21 cellular contexts compared by ENCODE assay signal in the genomic region with DNA sequence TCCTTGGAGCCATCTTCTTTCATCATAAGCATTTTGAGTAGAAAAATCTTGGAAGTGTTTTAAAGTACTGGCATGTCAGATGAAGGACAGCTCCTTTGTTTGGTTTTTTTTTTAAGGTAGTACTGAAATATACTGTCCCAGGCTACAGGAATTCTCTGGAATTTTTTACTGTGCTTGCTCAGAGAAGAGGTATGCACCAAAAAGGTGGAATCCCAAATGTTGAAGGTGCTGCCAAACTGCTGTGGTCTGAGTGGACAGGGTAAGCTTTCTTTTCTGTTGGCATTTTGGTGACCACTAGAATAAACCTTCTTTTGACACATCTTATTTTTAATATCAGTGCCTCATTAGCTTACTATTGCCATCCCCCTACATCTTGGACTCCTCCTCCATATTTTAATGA. TPM values are rescaled to one million over a fixed set of nuclear protein-coding genes. Genes with fewer than 3 reads are reported as not detected.
DNase-seq lines count a peak whose midpoint lies in the region; ATAC-seq lines count a peak whose summit lies in the region.
"Had no signal": no experiment of that assay in that cellular context is flagged by ENCODE, and none has a peak within 500 bp of the region (broad histone marks: within the 10 kb centered on the region; RNA-seq: fewer than 3 reads in every experiment).

No MANE protein-coding gene starts in this region.

- no peak overlapping the region for H3K4me3 ChIP-seq in GM23248
- H3K4me3 ChIP-seq: BLaER1 treated with 17β-estradiol and CSF1 and Interleukin-3, amounts not matched to agents 10 nM and 100 nM; GM23338; hepatocyte; right atrium auricular region had no signal

- H3K9me2 ChIP-seq in GM23248 (ENCODE audit: insufficient read depth), result no peaks in the 10 kb centered on the region

- CTCF ChIA-PET in activated CD4-positive, alpha-beta T cell treated with anti-CD3 and anti-CD28 coated beads for 36 hours (lab: Charles Lee), result interaction anchor here (1.2 kb wide), 1 partner anchor 8 kb away, joined by 7 read pairs; no protein-coding TSS in a partner anchor

- POLR2A ChIA-PET in activated CD4-positive, alpha-beta T cell treated with anti-CD3 and anti-CD28 coated beads for 36 hours (lab: Charles Lee), result interaction anchor here (0.6 to 1.1 kb wide), 2 partner anchors 12 to 354 kb away, joined by 5 to 10 read pairs; a partner anchor contains a TSS

- intact Hi-C loops in activated CD4-positive, alpha-beta T cell treated with anti-CD3 and anti-CD28 coated beads for 36 hours (cut with DNase I, micrococcal nuclease), result no loop called here

- no peak for ATAC-seq in activated CD4-positive, alpha-beta T cell treated with anti-CD3 and anti-CD28 coated beads for 36 hours
- ATAC-seq in activated naive CD8-positive, alpha-beta T cell treated with anti-CD3 and anti-CD28 coated beads, Interleukin-2, amount 50 U/mL, for 24 hours, result no peak
- no peak for ATAC-seq in natural killer cell treated with Interleukin-12 subunit alpha and Interleukin-12 subunit beta and Interleukin-15 and Interleukin-18, amount 100 ng/mL, for 72 hours
- ATAC-seq: GM23338 had no signal

- H3K27ac ChIP-seq in GM23248, result peak overlapping the region; percentile 29; the same call in 1 of the 2 replicates
- H3K27ac ChIP-seq: BLaER1 treated with 17β-estradiol and CSF1 and Interleukin-3, amounts not matched to agents 10 nM and 100 nM; hepatocyte; HL-60; right atrium auricular region had no signal

- H3K4me1 Mint-ChIP-seq in activated CD4-positive, alpha-beta T cell treated with anti-CD3 and anti-CD28 coated beads for 36 hours, result peaks cover 66% of the 10 kb centered on the region
- peaks cover 62% of the 10 kb centered on the region for H3K4me1 Mint-ChIP-seq in activated naive CD8-positive, alpha-beta T cell treated with anti-CD3 and anti-CD28 coated beads, Interleukin-2, amount 50 U/mL, for 24 hours
- H3K4me1 Mint-ChIP-seq in natural killer cell treated with Interleukin-12 subunit alpha and Interleukin-12 subunit beta and Interleukin-15 and Interleukin-18, amount 100 ng/mL, for 72 hours (ENCODE audit: low read depth in 2 of 2), result peaks cover 40 to 43% of the 10 kb centered on the region in 2 donors
- H3K4me1 Mint-ChIP-seq: GM23338 had no signal

- H4K20me1 ChIP-seq in GM23248 (ENCODE audit: insufficient read depth), result no peaks in the 10 kb centered on the region

- no peak overlapping the region for H3K9ac ChIP-seq in GM23248
- H3K9ac ChIP-seq: BLaER1 treated with 17β-estradiol and CSF1 and Interleukin-3, amounts not matched to agents 10 nM and 100 nM had no signal

- no peak overlapping the region for H3K4me3 Mint-ChIP-seq in activated CD4-positive, alpha-beta T cell treated with anti-CD3 and anti-CD28 coated beads for 36 hours
- H3K4me3 Mint-ChIP-seq in activated naive CD8-positive, alpha-beta T cell treated with anti-CD3 and anti-CD28 coated beads, Interleukin-2, amount 50 U/mL, for 24 hours, result peak overlapping the region; percentile 38
- no peak overlapping the region for H3K4me3 Mint-ChIP-seq in natural killer cell treated with Interleukin-12 subunit alpha and Interleukin-12 subunit beta and Interleukin-15 and Interleukin-18, amount 100 ng/mL, for 72 hours
- H3K4me3 Mint-ChIP-seq: GM23338 had no signal

- no peak overlapping the region for H2AFZ ChIP-seq in GM23248
- H2AFZ ChIP-seq: GM23338, hepatocyte had no signal

- H3K36me3 Mint-ChIP-seq in activated CD4-positive, alpha-beta T cell treated with anti-CD3 and anti-CD28 coated beads for 36 hours (ENCODE audit: low read depth), result peaks cover 76% of the 10 kb centered on the region
- peaks cover 87% of the 10 kb centered on the region for H3K36me3 Mint-ChIP-seq in activated naive CD8-positive, alpha-beta T cell treated with anti-CD3 and anti-CD28 coated beads, Interleukin-2, amount 50 U/mL, for 24 hours (ENCODE audit: low read depth)
- H3K36me3 Mint-ChIP-seq in natural killer cell treated with Interleukin-12 subunit alpha and Interleukin-12 subunit beta and Interleukin-15 and Interleukin-18, amount 100 ng/mL, for 72 hours, result peaks cover 64% of the 10 kb centered on the region

- no peaks in the 10 kb centered on the region for H3K9me3 Mint-ChIP-seq in activated CD4-positive, alpha-beta T cell treated with anti-CD3 and anti-CD28 coated beads for 36 hours (ENCODE audit: low read depth)
- no peaks in the 10 kb centered on the region for H3K9me3 Mint-ChIP-seq in activated naive CD8-positive, alpha-beta T cell treated with anti-CD3 and anti-CD28 coated beads, Interleukin-2, amount 50 U/mL, for 24 hours
- H3K9me3 Mint-ChIP-seq in natural killer cell treated with Interleukin-12 subunit alpha and Interleukin-12 subunit beta and Interleukin-15 and Interleukin-18, amount 100 ng/mL, for 72 hours, result no peaks in the 10 kb centered on the region
- H3K9me3 Mint-ChIP-seq: GM23338 had no signal

- no peak overlapping the region for H3K4me2 ChIP-seq in GM23248 (ENCODE audit: unreplicated experiment)
- H3K4me2 ChIP-seq: BLaER1 treated with 17β-estradiol and CSF1 and Interleukin-3, amounts not matched to agents 10 nM and 100 nM; GM23338; hepatocyte had no signal

- H3K4me1 ChIP-seq in GM23248 (ENCODE audit: insufficient read depth), result peaks cover 22% of the 10 kb centered on the region
- H3K4me1 ChIP-seq: right atrium auricular region had no signal

- peaks cover 96% of the 10 kb centered on the region for H3F3A ChIP-seq in GM23248 (ENCODE audit: insufficient read depth)

- no peaks in the 10 kb centered on the region for H3K9me3 ChIP-seq in GM23248 (ENCODE audit: low read depth)
- H3K9me3 ChIP-seq: BLaER1 treated with 17β-estradiol and CSF1 and Interleukin-3, amounts not matched to agents 10 nM and 100 nM; right atrium auricular region had no signal

- in situ Hi-C loops in GM23248 (cut with MboI) (no loop called here), ACHN (cut with HindIII; ENCODE audit: low pct_ligation_motif_present, low pct_unique_long_range_greater_than_20kb, low sequenced_read_pairs) (no loop called here)

- no peak for DNase-seq in activated CD4-positive, alpha-beta T cell treated with anti-CD3 and anti-CD28 coated beads for 36 hours
- DNase-seq in activated CD4-positive, alpha-beta T cell treated with anti-CD3 and anti-CD28 coated beads for 48 hours, result no peak
- no peak for DNase-seq in GM23248
- DNase-seq in activated naive CD8-positive, alpha-beta T cell treated with anti-CD3 and anti-CD28 coated beads, Interleukin-2, amount 50 U/mL, for 24 hours, result no peak
- no peak for DNase-seq in natural killer cell treated with Interleukin-12 subunit alpha and Interleukin-12 subunit beta and Interleukin-15 and Interleukin-18, amount 100 ng/mL, for 72 hours (ENCODE audit: low spot score)
- no peak for DNase-seq in mesenteric fat pad (ENCODE audit: low spot score)
- no peak for DNase-seq in NCI-H226
- no peak for DNase-seq in ACHN
- DNase-seq: anterior cingulate cortex; central memory CD4-positive, alpha-beta T cell; foreskin melanocyte; MM.1S; NCI-H146; NCI-H774; OCI-M1; Right ventricle myocardium superior had no signal

- H3K27ac Mint-ChIP-seq in activated CD4-positive, alpha-beta T cell treated with anti-CD3 and anti-CD28 coated beads for 36 hours, result peak overlapping the region; percentile 77
- peak overlapping the region; percentile 77 for H3K27ac Mint-ChIP-seq in activated naive CD8-positive, alpha-beta T cell treated with anti-CD3 and anti-CD28 coated beads, Interleukin-2, amount 50 U/mL, for 24 hours
- H3K27ac Mint-ChIP-seq in natural killer cell treated with Interleukin-12 subunit alpha and Interleukin-12 subunit beta and Interleukin-15 and Interleukin-18, amount 100 ng/mL, for 72 hours, result peak overlapping the region; percentile 25 to 81
- H3K27ac Mint-ChIP-seq: GM23338 had no signal

- no peaks in the 10 kb centered on the region for H3K27me3 ChIP-seq in GM23248 (replicated peaks; ENCODE audit: insufficient read depth)
- H3K27me3 ChIP-seq: BLaER1 treated with 17β-estradiol and CSF1 and Interleukin-3, amounts not matched to agents 10 nM and 100 nM; hepatocyte; right atrium auricular region had no signal

- peaks cover 96% of the 10 kb centered on the region for H3K36me3 ChIP-seq in GM23248 (ENCODE audit: low read depth)

- no peaks in the 10 kb centered on the region for H3K27me3 Mint-ChIP-seq in activated CD4-positive, alpha-beta T cell treated with anti-CD3 and anti-CD28 coated beads for 36 hours
- H3K27me3 Mint-ChIP-seq in activated naive CD8-positive, alpha-beta T cell treated with anti-CD3 and anti-CD28 coated beads, Interleukin-2, amount 50 U/mL, for 24 hours, result no peaks in the 10 kb centered on the region
- H3K27me3 Mint-ChIP-seq in natural killer cell treated with Interleukin-12 subunit alpha and Interleukin-12 subunit beta and Interleukin-15 and Interleukin-18, amount 100 ng/mL, for 72 hours, result no peaks in the 10 kb centered on the region

- peaks cover 78% of the 10 kb centered on the region for H3K79me2 ChIP-seq in GM23248 (ENCODE audit: insufficient read depth)

RNA-seq across cellular contexts. Expression of a gene that starts 7.2 kb away (rescaled TPM):
- 100 to 1,000 TPM; 206 to 218 TPM for total RNA-seq in activated CD4-positive, alpha-beta T cell treated with anti-CD3 and anti-CD28 coated beads for 36 hours
- total RNA-seq in GM23248 (2014; rRNA removed; shearing (Covaris generic)), result 90.2 and 98.8 TPM in 2 replicates
- 95.3 and 108 TPM in 2 replicates for polyA plus RNA-seq in GM23248 (2016; fragmentation: Nextera tagmentation; extraction: Ambion mirVana)
- total RNA-seq in natural killer cell treated with Interleukin-12 subunit alpha and Interleukin-12 subunit beta and Interleukin-15 and Interleukin-18, amount 100 ng/mL, for 72 hours, result 100 to 1,000 TPM; 153 to 225 TPM
- 113 TPM for total RNA-seq in mesenteric fat pad

RNA-seq across cellular contexts. Expression of a gene that starts 7.4 kb away (rescaled TPM):
- total RNA-seq in activated CD4-positive, alpha-beta T cell treated with anti-CD3 and anti-CD28 coated beads for 36 hours, result 10 to 100 TPM; 57.6 to 59.8 TPM
- total RNA-seq in GM23248 (2014; rRNA removed; shearing (Covaris generic)), result 30.1 and 42.6 TPM in 2 replicates
- polyA plus RNA-seq in GM23248 (2016; fragmentation: Nextera tagmentation; extraction: Ambion mirVana), result 53.5 and 60.3 TPM in 2 replicates
- 10 to 100 TPM; 85.3 to 95.4 TPM for total RNA-seq in natural killer cell treated with Interleukin-12 subunit alpha and Interleukin-12 subunit beta and Interleukin-15 and Interleukin-18, amount 100 ng/mL, for 72 hours
- 94.0 TPM for total RNA-seq in mesenteric fat pad

RNA-seq across cellular contexts. Expression of a gene that starts 12.5 kb away (rescaled TPM):
- 10 to 100 TPM; 35.2 to 38.0 TPM for total RNA-seq in activated CD4-positive, alpha-beta T cell treated with anti-CD3 and anti-CD28 coated beads for 36 hours
- total RNA-seq in GM23248 (2014; rRNA removed; shearing (Covaris generic)), result 148 and 151 TPM in 2 replicates
- polyA plus RNA-seq in GM23248 (2016; fragmentation: Nextera tagmentation; extraction: Ambion mirVana), result 140 and 149 TPM in 2 replicates
- 10 to 100 TPM; 32.4 to 41.1 TPM for total RNA-seq in natural killer cell treated with Interleukin-12 subunit alpha and Interleukin-12 subunit beta and Interleukin-15 and Interleukin-18, amount 100 ng/mL, for 72 hours
- total RNA-seq in mesenteric fat pad, result 33.2 TPM

RNA-seq across cellular contexts. Expression of a gene that starts 12.8 kb away (rescaled TPM):
- 100 to 1,000 TPM; 111 to 120 TPM for total RNA-seq in activated CD4-positive, alpha-beta T cell treated with anti-CD3 and anti-CD28 coated beads for 36 hours
- total RNA-seq in GM23248 (2014; rRNA removed; shearing (Covaris generic)), result 184 and 271 TPM in 2 replicates
- polyA plus RNA-seq in GM23248 (2016; fragmentation: Nextera tagmentation; extraction: Ambion mirVana), result 366 and 369 TPM in 2 replicates
- total RNA-seq in natural killer cell treated with Interleukin-12 subunit alpha and Interleukin-12 subunit beta and Interleukin-15 and Interleukin-18, amount 100 ng/mL, for 72 hours, result 10 to 100 TPM; 74.4 to 92.4 TPM
- 65.7 TPM for total RNA-seq in mesenteric fat pad
